ENCODE assay signal across 28 cellular contexts in genomic region chr9:130165579-130165978, GRCh38.
"Had no signal": no experiment of that assay in that cellular context is flagged by ENCODE, and none has a peak within 500 bp of the region (broad histone marks: within the 10 kb centered on the region; RNA-seq: fewer than 3 reads in every experiment).

No MANE protein-coding gene starts in this region.

- H3K27me3 ChIP-seq: suprapubic skin, testis, thyroid gland, tibial artery, tibial nerve, upper lobe of left lung, upper lobe of right lung, uterus, vagina had no signal

- H3K4me3 ChIP-seq: stomach, suprapubic skin, testis, thoracic aorta, thyroid gland, tibial artery, tibial nerve, transverse colon, upper lobe of left lung, upper lobe of right lung, uterus, vagina had no signal

- H3K36me3 ChIP-seq: stomach, suprapubic skin, thoracic aorta, thyroid gland, tibial artery, tibial nerve, transverse colon, upper lobe of left lung, upper lobe of right lung, uterus, vagina had no signal

- H3K36me3 Mint-ChIP-seq: stimulated activated effector memory CD8-positive, alpha-beta T cell treated with anti-CD3 and anti-CD28 coated beads, Interleukin-12 subunit alpha, Interleukin-12 subunit beta, amount 100 ng/mL, for 72 hours; stimulated activated memory B cell treated with anti-CD40 and anti-IgM and Interleukin-4, amounts not matched to agents 10 μg/mL and 1 μg/mL and 100 μg/mL, for 72 hours; stimulated activated naive B cell treated with anti-CD40 and anti-IgM and Interleukin-4, amounts not matched to agents 10 μg/mL and 1 μg/mL and 100 μg/mL, for 72 hours; type B pancreatic cell had no signal

- H3K9me3 Mint-ChIP-seq: stimulated activated effector memory CD8-positive, alpha-beta T cell treated with anti-CD3 and anti-CD28 coated beads, Interleukin-12 subunit alpha, Interleukin-12 subunit beta, amount 100 ng/mL, for 72 hours; stimulated activated memory B cell treated with anti-CD40 and anti-IgM and Interleukin-4, amounts not matched to agents 10 μg/mL and 1 μg/mL and 100 μg/mL, for 72 hours; stimulated activated naive B cell treated with anti-CD40 and anti-IgM and Interleukin-4, amounts not matched to agents 10 μg/mL and 1 μg/mL and 100 μg/mL, for 72 hours; stimulated activated naive CD8-positive, alpha-beta T cell treated with anti-CD3 and anti-CD28 coated beads, Interleukin-15, amount 100 ng/mL, for 72 hours; stimulated activated naive CD8-positive, alpha-beta T cell treated with anti-CD3 and anti-CD28 coated beads, Interleukin-15, Interleukin-2, amounts not matched to agents 100 ng/mL and 50 ng/mL, for 24 hours; type B pancreatic cell had no signal

- H3K27ac ChIP-seq: stomach, suprapubic skin, testis, thoracic aorta, thyroid gland, tibial artery, tibial nerve, transverse colon, upper lobe of left lung, upper lobe of right lung, uterus, vagina had no signal

- ATAC-seq: stimulated activated effector memory CD8-positive, alpha-beta T cell treated with anti-CD3 and anti-CD28 coated beads, Interleukin-12 subunit alpha, Interleukin-12 subunit beta, amount 100 ng/mL, for 72 hours; stimulated activated memory B cell treated with anti-CD40 and anti-IgM and Interleukin-4, amounts not matched to agents 10 μg/mL and 1 μg/mL and 100 μg/mL, for 72 hours; stimulated activated naive B cell treated with anti-CD40 and anti-IgM and Interleukin-4, amounts not matched to agents 10 μg/mL and 1 μg/mL and 100 μg/mL, for 72 hours; stimulated activated naive CD8-positive, alpha-beta T cell treated with anti-CD3 and anti-CD28 coated beads, Interleukin-15, amount 100 ng/mL, for 72 hours; stimulated activated naive CD8-positive, alpha-beta T cell treated with anti-CD3 and anti-CD28 coated beads, Interleukin-15, Interleukin-2, amounts not matched to agents 100 U/mL and 50 U/mL, for 24 hours; upper lobe of right lung had no signal

- DNase-seq: stimulated activated CD4-positive, alpha-beta T cell treated with anti-CD3 and anti-CD28 coated beads, Interleukin-2, amount 100 ng/mL, for 48 hours; stimulated activated CD4-positive, alpha-beta T cell treated with anti-CD3 and anti-CD28 coated beads, Interleukin-4, amount 100 ng/mL, for 1 hour; stimulated activated CD4-positive, alpha-beta T cell treated with anti-CD3 and anti-CD28 coated beads, Interleukin-4, amount 100 ng/mL, for 24 hours; stimulated activated CD4-positive, alpha-beta T cell treated with anti-CD3 and anti-CD28 coated beads, Interleukin-4, amount 100 ng/mL, for 4 hours; stimulated activated CD8-positive, alpha-beta memory T cell treated with anti-CD3 and anti-CD28 coated beads, Interleukin-4, amount 100 ng/mL, for 48 hours; stimulated activated naive B cell treated with anti-CD40 and anti-IgM and Interleukin-4, amounts not matched to agents 10 μg/mL and 1 μg/mL and 100 μg/mL, for 72 hours; stimulated activated naive CD4-positive, alpha-beta T cell; stimulated activated naive CD4-positive, alpha-beta T cell treated with Interleukin-2 at 50 U/mL for 16 hours; stimulated activated naive CD8-positive, alpha-beta T cell treated with anti-CD3 and anti-CD28 coated beads, Interleukin-15, amount 100 ng/mL, for 72 hours; stimulated activated naive CD8-positive, alpha-beta T cell treated with anti-CD3 and anti-CD28 coated beads, Interleukin-15, Interleukin-2, amounts not matched to agents 100 U/mL and 50 U/mL, for 24 hours; stomach; substantia nigra; testis; thyroid gland; tibial artery; transverse colon; trophoblast cell; upper lobe of left lung; upper lobe of right lung; uterus had no signal

- H3K27ac Mint-ChIP-seq: stimulated activated effector memory CD8-positive, alpha-beta T cell treated with anti-CD3 and anti-CD28 coated beads, Interleukin-12 subunit alpha, Interleukin-12 subunit beta, amount 100 ng/mL, for 72 hours; stimulated activated memory B cell treated with anti-CD40 and anti-IgM and Interleukin-4, amounts not matched to agents 10 μg/mL and 1 μg/mL and 100 μg/mL, for 72 hours; stimulated activated naive B cell treated with anti-CD40 and anti-IgM and Interleukin-4, amounts not matched to agents 10 μg/mL and 1 μg/mL and 100 μg/mL, for 72 hours; stimulated activated naive CD8-positive, alpha-beta T cell treated with anti-CD3 and anti-CD28 coated beads, Interleukin-15, amount 100 ng/mL, for 72 hours; stimulated activated naive CD8-positive, alpha-beta T cell treated with anti-CD3 and anti-CD28 coated beads, Interleukin-15, Interleukin-2, amounts not matched to agents 100 ng/mL and 50 ng/mL, for 24 hours; type B pancreatic cell had no signal

- H3K4me3 Mint-ChIP-seq: stimulated activated effector memory CD8-positive, alpha-beta T cell treated with anti-CD3 and anti-CD28 coated beads, Interleukin-12 subunit alpha, Interleukin-12 subunit beta, amount 100 ng/mL, for 72 hours; stimulated activated memory B cell treated with anti-CD40 and anti-IgM and Interleukin-4, amounts not matched to agents 10 μg/mL and 1 μg/mL and 100 μg/mL, for 72 hours; stimulated activated naive B cell treated with anti-CD40 and anti-IgM and Interleukin-4, amounts not matched to agents 10 μg/mL and 1 μg/mL and 100 μg/mL, for 72 hours; stimulated activated naive CD8-positive, alpha-beta T cell treated with anti-CD3 and anti-CD28 coated beads, Interleukin-15, amount 100 ng/mL, for 72 hours; stimulated activated naive CD8-positive, alpha-beta T cell treated with anti-CD3 and anti-CD28 coated beads, Interleukin-15, Interleukin-2, amounts not matched to agents 100 ng/mL and 50 ng/mL, for 24 hours; type B pancreatic cell had no signal

- H3K4me1 ChIP-seq: stomach, suprapubic skin, testis, thyroid gland, tibial artery, tibial nerve, transverse colon, upper lobe of left lung, upper lobe of right lung, uterus, vagina had no signal

- H3K9me3 ChIP-seq: stomach, suprapubic skin, testis, thoracic aorta, thyroid gland, tibial artery, tibial nerve, transverse colon, upper lobe of left lung, upper lobe of right lung, uterus, vagina had no signal
